Comparison of ENCODE assay signal across 21 cellular contexts in genomic region chr1:228185641-228185965, GRCh38. TPM values are rescaled to one million over a fixed set of nuclear protein-coding genes. Genes with fewer than 3 reads are reported as not detected.
DNase-seq lines count a peak whose midpoint lies in the region; ATAC-seq and FAIRE-seq lines count a peak whose summit lies in the region.
"Had no signal": no experiment of that assay in that cellular context is flagged by ENCODE, and none has a peak within 500 bp of the region (broad histone marks: within the 10 kb centered on the region; RNA-seq: fewer than 3 reads in every experiment).

No MANE protein-coding gene starts in this region.

- H3K27me3 Mint-ChIP-seq in activated T-cell treated with anti-CD3 and anti-CD28 coated beads, Interleukin-2, amount 50 U/mL, for 24 hours, result no peaks in the 10 kb centered on the region
- H3K27me3 Mint-ChIP-seq in T-helper 17 cell, result no peaks in the 10 kb centered on the region
- H3K27me3 Mint-ChIP-seq: dendritic cell treated with granulocyte-macrophage colony-stimulating factor and Interleukin-4, amounts not matched to agents 40 ng/mL and 50 ng/mL, for 4 days had no signal

- H3K36me3 Mint-ChIP-seq in activated T-cell treated with anti-CD3 and anti-CD28 coated beads, Interleukin-2, amount 50 U/mL, for 24 hours (ENCODE audit: low read depth), result no peaks in the 10 kb centered on the region
- H3K36me3 Mint-ChIP-seq in T-helper 17 cell (ENCODE audit: low read depth), result no peaks in the 10 kb centered on the region

- H3K27me3 ChIP-seq in small intestine (ENCODE audit: control insufficient read depth in 2 of 2, insufficient read depth in 2 of 2, low read length in 2 of 2), result no peaks in the 10 kb centered on the region
- H3K27me3 ChIP-seq: esophagus squamous epithelium had no signal

- H3K27ac ChIP-seq in small intestine (ENCODE audit: low read depth in 1 of 2, low read length in 1 of 2), result no peak overlapping the region
- H3K27ac ChIP-seq: esophagus squamous epithelium had no signal

- ATAC-seq in T-helper 17 cell, result peak; percentile 91
- ATAC-seq in GM21367 (IDR thresholded peaks at IDR 0.05; ENCODE audit: unreplicated experiment), result no peak
- ATAC-seq: sciatic nerve had no signal

- H3K4me1 Mint-ChIP-seq in activated T-cell treated with anti-CD3 and anti-CD28 coated beads, Interleukin-2, amount 50 U/mL, for 24 hours (ENCODE audit: low read depth), result peaks cover 25% of the 10 kb centered on the region
- peaks cover 14% of the 10 kb centered on the region for H3K4me1 Mint-ChIP-seq in T-helper 17 cell
- H3K4me1 Mint-ChIP-seq: mesothelial cell of epicardium had no signal

- no peaks in the 10 kb centered on the region for H3K9me3 Mint-ChIP-seq in activated T-cell treated with anti-CD3 and anti-CD28 coated beads, Interleukin-2, amount 50 U/mL, for 24 hours
- H3K9me3 Mint-ChIP-seq: dendritic cell treated with granulocyte-macrophage colony-stimulating factor and Interleukin-4, amounts not matched to agents 40 ng/mL and 50 ng/mL, for 4 days had no signal

- H3K36me3 ChIP-seq in small intestine (ENCODE audit: control insufficient read depth in 2 of 2, insufficient read depth in 2 of 2, low read length in 2 of 2), result no peaks in the 10 kb centered on the region
- H3K36me3 ChIP-seq: esophagus squamous epithelium had no signal

- no peaks in the 10 kb centered on the region for H3K4me1 ChIP-seq in small intestine (ENCODE audit: control insufficient read depth in 2 of 2, insufficient read depth in 1 of 2, low read depth in 1 of 2, low read length in 1 of 2)
- H3K4me1 ChIP-seq: Caco-2, esophagus squamous epithelium had no signal

- H3K9me3 ChIP-seq in T-helper 17 cell (ENCODE audit: control insufficient read depth, low read length, poor library complexity, severe bottlenecking), result no peaks in the 10 kb centered on the region
- H3K9me3 ChIP-seq in small intestine (ENCODE audit: control insufficient read depth, low read depth), result no peaks in the 10 kb centered on the region

- H3K27ac Mint-ChIP-seq in activated T-cell treated with anti-CD3 and anti-CD28 coated beads, Interleukin-2, amount 50 U/mL, for 24 hours, result peak overlapping the region; percentile 61
- H3K27ac Mint-ChIP-seq in T-helper 17 cell, result peak overlapping the region; percentile 84
- H3K27ac Mint-ChIP-seq: dendritic cell treated with granulocyte-macrophage colony-stimulating factor and Interleukin-4, amounts not matched to agents 40 ng/mL and 50 ng/mL, for 4 days; mesothelial cell of epicardium had no signal

- H3K4me3 Mint-ChIP-seq in activated T-cell treated with anti-CD3 and anti-CD28 coated beads, Interleukin-2, amount 50 U/mL, for 24 hours, result no peak overlapping the region
- peak overlapping the region; percentile 36 for H3K4me3 Mint-ChIP-seq in T-helper 17 cell
- H3K4me3 Mint-ChIP-seq: dendritic cell treated with granulocyte-macrophage colony-stimulating factor and Interleukin-4, amounts not matched to agents 40 ng/mL and 50 ng/mL, for 4 days; mesothelial cell of epicardium had no signal

- FAIRE-seq in small intestine (lab: Jason Lieb, UNC) (no peak), urothelium cell line (lab: Jason Lieb, UNC) (no peak)
- FAIRE-seq: H54, islet of Langerhans had no signal

- WGBS in small intestine, 3 donors, result 69 to 81% (median 72%) methylated on average over 11 of the region's 11 CpGs

- DNase-seq in activated T-cell treated with anti-CD3 and anti-CD28 coated beads, Interleukin-2, amount 50 U/mL, for 24 hours, result no peak
- DNase-seq in activated T-cell treated with anti-CD3 and anti-CD28 coated beads, Interleukin-2, amount 50 U/mL, for 48 hours, result no peak
- DNase-seq in T-helper 17 cell (no peak), small intestine (peak; percentile 29), urothelium cell line (ENCODE audit: low spot score) (no peak), pons (ENCODE audit: low spot score) (no peak)
- DNase-seq in activated gamma-delta T cell treated with anti-CD3 and anti-CD28 coated beads, Interleukin-2, amount 50 U/mL, for 16 hours (ENCODE audit: low read depth), result peak; percentile 38
- DNase-seq: ACHN, esophagus squamous epithelium, GF-D8, MM.1S, NCI-H2029, NCI-H526, occipital lobe had no signal

- no peak overlapping the region for H3K4me3 ChIP-seq in small intestine (ENCODE audit: low read depth in 1 of 2, low read length in 2 of 2)
- H3K4me3 ChIP-seq: esophagus squamous epithelium had no signal

RNA-seq across cellular contexts. Expression of gene IBA57, which starts 20.0 kb away (rescaled TPM):
- 10 to 100 TPM; 16.3 to 18.2 TPM for total RNA-seq in T-helper 17 cell
- polyA plus RNA-seq in small intestine, result 1 to 10 TPM; 2.0 to 7.1 (median 4.9) TPM

RNA-seq across cellular contexts. Expression of gene OBSCN, which starts 22.2 kb away (rescaled TPM):
- 10 to 100 TPM; 23.1 to 34.2 TPM for total RNA-seq in T-helper 17 cell
- 1 to 10 TPM; 3.6 to 5.9 (median 5.4) TPM for polyA plus RNA-seq in small intestine

RNA-seq across cellular contexts. Expression of gene GJC2, which starts 35.9 kb away (rescaled TPM):
- 1 to 10 TPM in 1 of 2 donors, under 1 TPM in 1; 0.94 to 1.9 TPM for total RNA-seq in T-helper 17 cell
- polyA plus RNA-seq in small intestine, result 1 to 10 TPM in 1 of 3 donors, under 1 TPM in 1, not detected in 1; 0.27 to 1.4 TPM

RNA-seq across cellular contexts. Expression of gene GUK1, which starts 45.5 kb away (rescaled TPM):
- total RNA-seq in T-helper 17 cell, result 100 to 1,000 TPM; 233 to 245 TPM
- 100 to 1,000 TPM; 401 to 595 (median 519) TPM for polyA plus RNA-seq in small intestine

Comparison
In these comparisons a context has a peak if more than half of its experiments do, and no peak if none do; other contexts are left out.
1. DNase-seq: peak in activated gamma-delta T cell treated with anti-CD3 and anti-CD28 coated beads, Interleukin-2, amount 50 U/mL, for 16 hours (single experiment) and small intestine (single experiment); none in activated T-cell treated with anti-CD3 and anti-CD28 coated beads, Interleukin-2, amount 50 U/mL, for 24 hours (single experiment), activated T-cell treated with anti-CD3 and anti-CD28 coated beads, Interleukin-2, amount 50 U/mL, for 48 hours (0 of 2), T-helper 17 cell (0 of 3), urothelium cell line (single experiment) and pons (single experiment).